25 cellular contexts compared by ENCODE assay signal in genomic region chr10:72980348-72980747, GRCh38. TPM values are rescaled to one million over a fixed set of nuclear protein-coding genes. Genes with fewer than 3 reads are reported as not detected.
"Had no signal": no experiment of that assay in that cellular context is flagged by ENCODE, and none has a peak within 500 bp of the region (broad histone marks: within the 10 kb centered on the region; RNA-seq: fewer than 3 reads in every experiment).

No MANE protein-coding gene starts in this region.

- ATAC-seq: activated CD4-positive, CD25-positive, alpha-beta regulatory T cell treated with anti-CD3 and anti-CD28 coated beads, Interleukin-2, amount 50 U/mL, for 24 hours; activated CD8-positive, alpha-beta T cell treated with anti-CD3 and anti-CD28 coated beads, Interleukin-2, amount 10 ng/mL, durations not matched to agents 7 days and 5 days; SK-N-SH treated with all-trans-retinoic acid at 6 μM for 48 hours had no signal

- H3K27ac ChIP-seq: adrenal gland, SJSA1 had no signal

- H3K4me1 Mint-ChIP-seq: activated naive CD8-positive, alpha-beta T cell treated with anti-CD3 and anti-CD28 coated beads, Interleukin-2, amount 10 ng/mL, durations not matched to agents 7 days and 5 days had no signal

- H3K27me3 ChIP-seq: adrenal gland, SJSA1 had no signal

- DNase-seq: activated CD4-positive, alpha-beta T cell treated with anti-CD3 and anti-CD28 coated beads for 4 hours; activated CD8-positive, alpha-beta memory T cell treated with anti-CD3 and anti-CD28 coated beads, Interleukin-2, amount 50 U/mL, for 48 hours; activated CD8-positive, alpha-beta T cell treated with anti-CD3 and anti-CD28 coated beads, Interleukin-2, amount 10 ng/mL, durations not matched to agents 7 days and 5 days; activated naive CD4-positive, alpha-beta T cell treated with anti-CD3 and anti-CD28 coated beads, Interleukin-2, amount 50 U/mL, for 16 hours; activated naive CD8-positive, alpha-beta T cell treated with anti-CD3 and anti-CD28 coated beads, Interleukin-2, amount 10 ng/mL, durations not matched to agents 7 days and 5 days; activated T-cell treated with anti-CD3 and anti-CD28 coated beads, Interleukin-2, amount 50 U/mL, for 1 hour; adrenal gland; anterior cingulate cortex; central memory CD4-positive, alpha-beta T cell; Kasumi-1; KBM-7; NCI-H1092; NCI-H1417; NCI-H1694; NCI-H2029 treated with DMSO at 0.1 percent for 48 hours; NCI-H345; NCI-H510A; NCI-H526 treated with DMSO at 0.1 percent for 48 hours; PC-3; SHP77; SW 1271 had no signal

- H3K36me3 ChIP-seq: adrenal gland, SJSA1 had no signal

- H3K4me1 ChIP-seq: adrenal gland, SJSA1 had no signal

- H3K4me3 Mint-ChIP-seq: activated CD8-positive, alpha-beta T cell treated with anti-CD3 and anti-CD28 coated beads, Interleukin-2, amount 10 ng/mL, durations not matched to agents 7 days and 5 days; activated naive CD8-positive, alpha-beta T cell treated with anti-CD3 and anti-CD28 coated beads, Interleukin-2, amount 10 ng/mL, durations not matched to agents 7 days and 5 days; T-helper 1 cell treated with Interleukin-12 subunit alpha and Interleukin-12 subunit beta and Interleukin-4 antibody, amounts not matched to agents 30 μg/mL and 1 μg/mL, for 36 hours had no signal

- H3K27ac Mint-ChIP-seq: activated CD8-positive, alpha-beta T cell treated with anti-CD3 and anti-CD28 coated beads, Interleukin-2, amount 10 ng/mL, durations not matched to agents 7 days and 5 days; activated naive CD8-positive, alpha-beta T cell treated with anti-CD3 and anti-CD28 coated beads, Interleukin-2, amount 10 ng/mL, durations not matched to agents 7 days and 5 days; T-helper 1 cell treated with Interleukin-12 subunit alpha and Interleukin-12 subunit beta and Interleukin-4 antibody, amounts not matched to agents 30 μg/mL and 1 μg/mL, for 36 hours had no signal

- H3K4me3 ChIP-seq: adrenal gland, SJSA1 had no signal

- H3K9me3 ChIP-seq: SJSA1 had no signal

RNA-seq across cellular contexts. Expression of gene PLA2G12B, which starts 25.7 kb away (rescaled TPM):
- total RNA-seq: activated CD8-positive, alpha-beta T cell treated with anti-CD3 and anti-CD28 coated beads, Interleukin-2, amount 10 ng/mL, durations not matched to agents 7 days and 5 days; activated naive CD8-positive, alpha-beta T cell treated with anti-CD3 and anti-CD28 coated beads, Interleukin-2, amount 10 ng/mL, durations not matched to agents 7 days and 5 days; adrenal gland; PC-3; SJSA1 had no signal
- polyA plus RNA-seq: adrenal gland had no signal
